8 cellular contexts compared by ENCODE assay signal in genomic region chr1:112618114-112618720, GRCh38. TPM values are rescaled to one million over a fixed set of nuclear protein-coding genes. Genes with fewer than 3 reads are reported as not detected.
DNase-seq lines count a peak whose midpoint lies in the region; ATAC-seq and TF ChIP-seq lines count a peak whose summit lies in the region.

No MANE protein-coding gene starts in this region.

- H3K27me3 ChIP-seq in HL-60 (ENCODE audit: insufficient read depth, poor library complexity, severe bottlenecking) (no peaks in the 10 kb centered on the region), trophoblast cell (ENCODE audit: insufficient read depth, low read length) (no peaks in the 10 kb centered on the region)

- H3K27me3 Mint-ChIP-seq in WTC11 (ENCODE audit: low read depth), result no peaks in the 10 kb centered on the region

- peaks cover 14% of the 10 kb centered on the region for H3K36me3 Mint-ChIP-seq in WTC11

- H2BK5ac ChIP-seq in trophoblast cell (ENCODE audit: low read depth, low read length, poor library complexity), result peak overlapping the region; percentile 95

- H3K4me2 ChIP-seq in trophoblast cell (ENCODE audit: low read length), result peak overlapping the region; percentile 95

- H3K79me1 ChIP-seq in trophoblast cell (ENCODE audit: low read length), result peaks cover 15% of the 10 kb centered on the region

- peak overlapping the region; percentile 89 for H4K91ac ChIP-seq in trophoblast cell (ENCODE audit: low read depth, low read length)

- H3K27ac Mint-ChIP-seq in WTC11, result peak overlapping the region; percentile 99

- H3K79me2 ChIP-seq in trophoblast cell (ENCODE audit: control insufficient read depth, insufficient read depth, low read length, poor library complexity), result peaks cover 20% of the 10 kb centered on the region

- H3K9me3 Mint-ChIP-seq in WTC11, result no peaks in the 10 kb centered on the region

- POLR2A ChIA-PET in WTC11 (lab: Charles Lee), result interaction anchor here (0.9 to 2.2 kb wide), 3 partner anchors 56 to 151 kb away, joined by 3 to 16 read pairs (median 5); partner anchors contain the start of gene MOV10

- ATAC-seq in WTC11, result no peak

- peak overlapping the region; percentile 85 for H4K8ac ChIP-seq in trophoblast cell (ENCODE audit: low read depth, low read length)

- H3K4ac ChIP-seq in trophoblast cell (ENCODE audit: low read depth, low read length), result peak overlapping the region; percentile 48

- no peak for TF ChIP-seq CTCF in HL-60 (IDR thresholded peaks at IDR 0.05; ENCODE audit: insufficient read depth, low read length)
- no peak for TF ChIP-seq CTCF in WTC11 (IDR thresholded peaks at IDR 0.05)

- no peak overlapping the region for H2AK5ac ChIP-seq in trophoblast cell (ENCODE audit: low read length)

- no peak overlapping the region for H4K12ac ChIP-seq in trophoblast cell (ENCODE audit: low read depth, low read length)

- CTCF ChIA-PET in WTC11 (lab: Charles Lee), result interaction anchor here (1.0 to 2.3 kb wide), 6 partner anchors 56 to 227 kb away, joined by 3 to 10 read pairs (median 4); partner anchors contain the start of genes MOV10 and PPM1J

- DNase-seq in NCI-H1417 (lab: John Stamatoyannopoulos, UW) (peak in 2 of 3 experiments; percentile 21 to 55), NCI-H1417 treated with DMSO at 0.1 percent for 48 hours (lab: John Stamatoyannopoulos, UW) (no peak), HL-60 (ENCODE audit: low read depth in 1 of 2, low spot score in 1 of 2) (peak in 1 of 2 experiments; percentile 29), WTC11 (ENCODE audit: low spot score) (no peak), fibroblast of peridontal ligament (ENCODE audit: extremely low read depth) (peak; percentile 47), trophoblast cell (no peak), HPDE6-E6E7 (ENCODE audit: extremely low spot score) (no peak)
- no peak for DNase-seq in stimulated activated CD4-positive, alpha-beta T cell treated with anti-CD3 and anti-CD28 coated beads, Interleukin-4, amount 100 ng/mL, for 1 hour

- H2BK120ac ChIP-seq in trophoblast cell (ENCODE audit: insufficient read depth, low read length, poor library complexity), result no peak overlapping the region

- H3K23ac ChIP-seq in trophoblast cell (ENCODE audit: low read length), result no peak overlapping the region

- peak overlapping the region; percentile 99 for H3K4me3 Mint-ChIP-seq in WTC11

- H3K4me1 ChIP-seq in trophoblast cell (ENCODE audit: control insufficient read depth in 1 of 2, insufficient read depth in 2 of 2, low read length in 2 of 2), result peaks cover 0 to 2% of the 10 kb centered on the region in 2 experiments

- H3K9ac ChIP-seq in trophoblast cell (ENCODE audit: low read length), result no peak overlapping the region

- H3K14ac ChIP-seq in trophoblast cell (ENCODE audit: low read length), result no peak overlapping the region

- H3K4me3 ChIP-seq in HL-60 (replicated peaks; ENCODE audit: insufficient read depth, low read length) (peak overlapping the region; percentile 73), trophoblast cell (ENCODE audit: low read depth, low read length) (peak overlapping the region; percentile 99)

- H2BK12ac ChIP-seq in trophoblast cell (ENCODE audit: low read length), result no peak overlapping the region

- peak overlapping the region; percentile 71 for H2AFZ ChIP-seq in trophoblast cell (ENCODE audit: insufficient read depth, low read length, poor library complexity)

- WGBS in trophoblast cell (ENCODE audit: extremely low coverage, insufficient coverage, insufficient read length), result no CpG with 5 or more reads among the region's 12 CpGs

- peaks cover 21% of the 10 kb centered on the region for H3K4me1 Mint-ChIP-seq in WTC11

- peak overlapping the region; percentile 84 for H3K18ac ChIP-seq in trophoblast cell (ENCODE audit: low read length)

- peaks cover 8 to 10% of the 10 kb centered on the region in 2 experiments for H3K36me3 ChIP-seq in trophoblast cell (ENCODE audit: control insufficient read depth in 1 of 2, insufficient read depth in 2 of 2, low read length in 2 of 2)

- no peaks in the 10 kb centered on the region for H3K9me3 ChIP-seq in trophoblast cell (ENCODE audit: insufficient read depth, low read depth, low read length)

- peak overlapping the region; percentile 99 for H3K27ac ChIP-seq in HL-60 (replicated peaks)
- H3K27ac ChIP-seq in trophoblast cell (ENCODE audit: low read depth, low read length), result peak overlapping the region; percentile 89

TF ChIP-seq in WTC11, 78 proteins besides CTCF, POLR2A, EP300 and RAD21:
- TF ChIP-seq ATF6 (CRISPR knock-in tag; IDR thresholded peaks at IDR 0.05) (no peak), USF1 (CRISPR knock-in tag; IDR thresholded peaks at IDR 0.05) (no peak), ATF1 (CRISPR knock-in tag; IDR thresholded peaks at IDR 0.05) (no peak), CREB1 (CRISPR knock-in tag; IDR thresholded peaks at IDR 0.05) (no peak), GABPB1 (CRISPR knock-in tag; IDR thresholded peaks at IDR 0.05) (no peak), GRHL2 (CRISPR knock-in tag; IDR thresholded peaks at IDR 0.05; ENCODE audit: insufficient replicate concordance, severe bottlenecking) (no peak)
- TF ChIP-seq, protein P1, sequence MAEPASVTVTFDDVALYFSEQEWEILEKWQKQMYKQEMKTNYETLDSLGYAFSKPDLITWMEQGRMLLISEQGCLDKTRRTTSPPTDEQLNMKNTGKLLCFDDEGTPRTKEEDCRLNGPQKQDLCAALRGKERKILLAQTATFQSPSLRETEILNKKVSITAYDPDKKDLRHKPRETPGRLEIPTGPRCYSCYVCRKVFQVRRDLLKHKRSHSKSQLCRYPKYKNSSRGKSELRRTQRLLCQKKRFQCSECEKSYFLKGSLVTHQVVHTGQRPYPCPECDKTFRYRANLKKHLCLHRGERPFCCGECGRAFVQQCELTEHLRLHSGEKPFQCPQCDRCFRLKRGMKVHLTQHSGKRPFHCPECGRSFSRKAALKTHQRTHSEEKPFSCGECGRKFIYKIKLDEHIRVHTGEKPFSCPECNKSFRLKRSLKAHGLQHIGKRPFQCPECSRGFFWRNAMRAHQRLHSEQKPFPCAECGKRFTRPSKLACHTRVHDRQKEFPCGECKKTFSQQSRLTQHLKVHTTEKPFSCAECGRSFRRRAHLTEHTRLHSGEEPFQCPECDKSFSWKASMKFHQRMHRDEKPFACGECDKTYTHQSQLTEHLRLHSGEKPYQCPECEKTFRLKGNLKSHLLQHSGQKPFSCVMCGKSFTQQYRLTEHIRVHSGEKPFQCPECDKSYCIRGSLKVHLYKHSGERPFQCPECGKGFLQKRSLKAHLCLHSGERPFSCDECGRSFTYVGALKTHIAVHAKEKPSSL (CRISPR knock-in tag; conservative IDR thresholded peaks at IDR 0.05), result no peak

RNA-seq across cellular contexts. Expression of gene ST7L, which starts 0.7 kb away (rescaled TPM):
- total RNA-seq in WTC11 (2021), result 14.5 to 18.0 TPM (median 14.8 TPM) in 3 replicates
- polyA plus RNA-seq in trophoblast cell (2013), result 10.6 and 11.5 TPM in 2 replicates

RNA-seq across cellular contexts. Expression of gene CAPZA1, which starts 1.4 kb away (rescaled TPM):
- total RNA-seq in WTC11 (2021), result 86.6 to 97.5 TPM (median 91.3 TPM) in 3 replicates
- 120 and 124 TPM in 2 replicates for polyA plus RNA-seq in trophoblast cell (2013)

RNA-seq across cellular contexts. Expression of gene MOV10, which starts 56.2 kb away (rescaled TPM):
- total RNA-seq in WTC11 (2021), result 80.7 to 99.1 TPM (median 98.8 TPM) in 3 replicates
- polyA plus RNA-seq in trophoblast cell (2013), result 55.1 and 55.6 TPM in 2 replicates

Comparison
In these comparisons a context has a peak if more than half of its experiments do, and no peak if none do; other contexts are left out.
1. DNase-seq: peak in NCI-H1417 (2 of 3) and fibroblast of peridontal ligament (single experiment); none in NCI-H1417 treated with DMSO at 0.1 percent for 48 hours (single experiment), WTC11 (single experiment), trophoblast cell (0 of 2), HPDE6-E6E7 (single experiment) and stimulated activated CD4-positive, alpha-beta T cell treated with anti-CD3 and anti-CD28 coated beads, Interleukin-4, amount 100 ng/mL, for 1 hour (single experiment).